21 cellular contexts compared by ENCODE assay signal in the genomic region with DNA sequence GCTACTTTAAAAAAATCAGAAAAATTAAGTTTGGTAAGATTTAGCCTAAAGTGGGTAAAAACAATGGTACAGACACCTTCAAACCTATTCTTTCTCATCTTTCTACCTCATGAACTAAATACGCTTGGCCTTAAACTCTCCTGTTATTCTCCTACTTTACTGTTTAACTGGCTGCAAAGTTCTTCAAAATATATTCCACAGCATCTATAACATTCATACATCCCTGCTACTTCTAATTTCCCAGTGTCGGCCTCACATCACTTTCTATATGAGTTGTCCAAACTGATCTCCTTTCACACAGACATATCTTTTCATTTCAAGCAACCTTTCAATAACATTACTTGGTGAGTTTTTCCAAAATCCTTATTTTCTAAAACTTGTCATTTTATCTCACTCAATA.
"Had no signal": no experiment of that assay in that cellular context is flagged by ENCODE, and none has a peak within 500 bp of the region (broad histone marks: within the 10 kb centered on the region; RNA-seq: fewer than 3 reads in every experiment).

No MANE protein-coding gene starts in this region.

- H3K27me3 Mint-ChIP-seq: naive B cell; stimulated activated naive B cell treated with anti-CD40 and anti-IgM and Interleukin-4, amounts not matched to agents 10 μg/mL and 1 μg/mL and 100 μg/mL, for 72 hours; stimulated activated naive CD8-positive, alpha-beta T cell treated with anti-CD3 and anti-CD28 coated beads, Interleukin-15, Interleukin-2, amounts not matched to agents 100 ng/mL and 50 ng/mL, for 24 hours had no signal

- H3K4me3 Mint-ChIP-seq: mesothelial cell of epicardium; naive B cell; natural killer cell; stimulated activated naive B cell treated with anti-CD40 and anti-IgM and Interleukin-4, amounts not matched to agents 10 μg/mL and 1 μg/mL and 100 μg/mL, for 72 hours; stimulated activated naive CD8-positive, alpha-beta T cell treated with anti-CD3 and anti-CD28 coated beads, Interleukin-15, Interleukin-2, amounts not matched to agents 100 ng/mL and 50 ng/mL, for 24 hours had no signal

- DNase-seq: hypothalamus; islet precursor cell; left ventricle myocardium inferior; mesendoderm; naive B cell; natural killer cell; pancreas; posterior cingulate gyrus; retina; right cardiac atrium; stimulated activated CD4-positive, alpha-beta T cell treated with anti-CD3 and anti-CD28 coated beads, Interleukin-12 subunit alpha, Interleukin-12 subunit beta, amount 100 ng/mL, for 4 hours; stimulated activated CD4-positive, alpha-beta T cell treated with anti-CD3 and anti-CD28 coated beads, Interleukin-15, amount 100 ng/mL, for 24 hours; stimulated activated CD4-positive, alpha-beta T cell treated with anti-CD3 and anti-CD28 coated beads, Interleukin-2, amount 100 ng/mL, for 24 hours; stimulated activated CD4-positive, alpha-beta T cell treated with anti-CD3 and anti-CD28 coated beads, Interleukin-4, amount 100 ng/mL, for 1 hour; stimulated activated naive B cell treated with anti-CD40 and anti-IgM and Interleukin-4, amounts not matched to agents 10 μg/mL and 1 μg/mL and 100 μg/mL, for 72 hours; tibial artery; trophoblast cell; upper lobe of right lung had no signal

- H3K36me3 Mint-ChIP-seq: natural killer cell had no signal

- H3K27ac Mint-ChIP-seq: mesothelial cell of epicardium; stimulated activated naive B cell treated with anti-CD40 and anti-IgM and Interleukin-4, amounts not matched to agents 10 μg/mL and 1 μg/mL and 100 μg/mL, for 72 hours; stimulated activated naive CD8-positive, alpha-beta T cell treated with anti-CD3 and anti-CD28 coated beads, Interleukin-15, Interleukin-2, amounts not matched to agents 100 ng/mL and 50 ng/mL, for 24 hours had no signal

- H3K9me3 Mint-ChIP-seq: mesothelial cell of epicardium, naive B cell, natural killer cell had no signal

- ATAC-seq: natural killer cell; pancreas; right cardiac atrium; sciatic nerve; stimulated activated naive B cell treated with anti-CD40 and anti-IgM and Interleukin-4, amounts not matched to agents 10 μg/mL and 1 μg/mL and 100 μg/mL, for 72 hours; upper lobe of right lung had no signal
